In the genomic region with DNA sequence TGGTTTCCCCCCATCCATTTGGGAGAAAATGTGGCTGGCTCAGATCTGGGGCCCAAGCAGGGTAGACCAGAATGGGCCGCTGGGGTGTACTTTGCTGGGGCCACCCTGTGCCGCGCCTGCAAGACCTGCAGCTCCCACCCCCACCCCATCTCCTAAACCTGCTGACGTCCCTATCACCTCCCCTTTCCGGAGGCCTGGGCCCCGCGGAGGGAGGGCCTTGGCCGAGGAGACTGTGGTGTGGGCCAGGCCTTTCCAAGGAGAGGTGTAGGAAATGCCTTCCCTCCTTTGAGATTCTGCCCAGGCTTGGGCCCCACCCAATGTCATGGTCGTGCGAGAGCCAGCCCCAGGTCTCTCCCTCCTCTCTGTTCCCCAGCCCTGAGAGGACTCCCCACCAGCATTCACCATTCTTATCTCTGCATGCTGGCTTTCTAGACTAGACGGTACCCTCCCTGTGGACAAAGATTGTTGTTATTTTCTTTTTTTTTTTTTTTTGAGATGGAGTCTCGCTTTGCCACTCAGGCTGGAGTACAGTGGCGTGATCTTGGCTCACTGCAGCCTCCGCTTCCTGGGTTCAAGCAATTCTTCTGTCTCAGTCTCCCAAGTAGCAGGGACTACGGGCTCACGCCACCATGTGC, we compare ENCODE assay signal across 22 cellular contexts. TPM values are rescaled to one million over a fixed set of nuclear protein-coding genes. Genes with fewer than 3 reads are reported as not detected.
A peak's percentile ranks its signal among the peaks of the same experiment; 100 is the strongest.
DNase-seq lines count a peak whose midpoint lies in the region; ATAC-seq and TF ChIP-seq lines count a peak whose summit lies in the region.
"Had no signal": no experiment of that assay in that cellular context is flagged by ENCODE, and none has a peak within 500 bp of the region (broad histone marks: within the 10 kb centered on the region; RNA-seq: fewer than 3 reads in every experiment).

No MANE protein-coding gene starts in this region.

- DNase-seq in mammary epithelial cell (no peak), MCF 10A (ENCODE audit: unreplicated experiment) (no peak), endodermal cell (peak; percentile 80), mesothelial cell of epicardium (ENCODE audit: low spot score in 2 of 2, unreplicated experiment in 2 of 2) (no peak), T-helper 9 cell (no peak), GM19240 (ENCODE audit: insufficient read length, low spot score) (no peak), NCI-H146 (lab: John Stamatoyannopoulos, UW) (no peak)
- DNase-seq: activated CD4-positive, alpha-beta T cell treated with anti-CD3 and anti-CD28 coated beads, Interleukin-2, amount 50 U/mL, for 1 hour; activated CD8-positive, alpha-beta memory T cell treated with anti-CD3 and anti-CD28 coated beads, Interleukin-2, amount 50 U/mL, for 4 hours; adrenal gland; COR-L47; NCI-H774; SHP77; stimulated activated CD4-positive, alpha-beta T cell treated with anti-CD3 and anti-CD28 coated beads, Interleukin-2, amount 100 ng/mL, for 48 hours had no signal

- H3K27me3 ChIP-seq in mammary epithelial cell (ENCODE audit: insufficient read depth, low read length) (no peaks in the 10 kb centered on the region), endodermal cell (ENCODE audit: control insufficient read depth, insufficient read depth, low read length, poor library complexity, severe bottlenecking) (no peaks in the 10 kb centered on the region)
- H3K27me3 ChIP-seq: adrenal gland, dorsolateral prefrontal cortex had no signal

- CTCF ChIA-PET in mammary epithelial cell (lab: Charles Lee; ENCODE audit: low non-redundant PET) (no interaction called here), MCF 10A (lab: Yijun Ruan, JAX) (interaction anchor here (1.8 to 4.6 kb wide), 2 partner anchors 15 to 48 kb away, joined by 4 to 38 read pairs; no protein-coding TSS in a partner anchor)

- no peak for ATAC-seq in HG02870 (IDR thresholded peaks at IDR 0.05; ENCODE audit: unreplicated experiment)

- no peaks in the 10 kb centered on the region for H4K20me1 ChIP-seq in mammary epithelial cell (ENCODE audit: insufficient read depth, low read length)

- H3K27me3 Mint-ChIP-seq in MCF 10A (ENCODE audit: insufficient read depth, unreplicated experiment) = no peaks in the 10 kb centered on the region
- peaks cover 6% of the 10 kb centered on the region for H3K27me3 Mint-ChIP-seq in endodermal cell (ENCODE audit: insufficient read depth)
- H3K27me3 Mint-ChIP-seq in mesothelial cell of epicardium (ENCODE audit: low read depth) = peaks cover 1% of the 10 kb centered on the region

- H3K36me3 Mint-ChIP-seq in MCF 10A (ENCODE audit: insufficient read depth, unreplicated experiment) (no peaks in the 10 kb centered on the region), endodermal cell (ENCODE audit: low read depth) (no peaks in the 10 kb centered on the region), mesothelial cell of epicardium (no peaks in the 10 kb centered on the region)

- WGBS in mammary epithelial cell (ENCODE audit: low coverage, missing lambda C conversion rate) = 53% methylated on average over 11 of the region's 16 CpGs
- 79 to 92% methylated on average over 2 to 16 of the region's 16 CpGs for WGBS in endodermal cell (ENCODE audit: insufficient coverage in 1 of 2, insufficient read length in 1 of 2), 2 experiments

- intact Hi-C loops in mammary epithelial cell (cut with micrococcal nuclease) = no loop called here
- intact Hi-C loops in MCF 10A (cut with micrococcal nuclease) = no loop called here

- H3K36me3 ChIP-seq in mammary epithelial cell (ENCODE audit: insufficient read depth, low read length) = no peaks in the 10 kb centered on the region
- H3K36me3 ChIP-seq in endodermal cell (ENCODE audit: control insufficient read depth, insufficient read depth, low read length) = no peaks in the 10 kb centered on the region
- H3K36me3 ChIP-seq: adrenal gland, prostate gland had no signal

- H3K4me3 ChIP-seq in mammary epithelial cell (replicated peaks in 1 of 3; ENCODE audit: insufficient read depth in 1 of 3, low read depth in 2 of 3, low read length in 3 of 3) (no peak overlapping the region), endodermal cell (ENCODE audit: low read length) (no peak overlapping the region)
- H3K4me3 ChIP-seq: adrenal gland, dorsolateral prefrontal cortex, prostate gland, smooth muscle cell had no signal

- POLR2A ChIA-PET in MCF 10A (lab: Yijun Ruan, JAX) = no interaction called here

- in situ Hi-C loops in mammary epithelial cell (cut with MboI; ENCODE audit: low sequenced_read_pairs in 2 of 2) = loop anchor here in 1 of 2 donors (25.0 kb wide), 1 partner anchor 331 kb away; a partner anchor contains a TSS

- H3K4me1 ChIP-seq in mammary epithelial cell (ENCODE audit: insufficient read depth, low read length) (no peaks in the 10 kb centered on the region), endodermal cell (ENCODE audit: control insufficient read depth, insufficient read depth, low read length) (peaks cover 3% of the 10 kb centered on the region)
- H3K4me1 ChIP-seq: adrenal gland, prostate gland had no signal

- BruUV-seq in mammary epithelial cell (replicated peaks; lab: Mats Ljungman, UMichigan) (no TSS peak), MCF 10A (replicated peaks; lab: Mats Ljungman, UMichigan) (no TSS peak)

- no peak overlapping the region for H3K27ac Mint-ChIP-seq in MCF 10A (ENCODE audit: low read depth, unreplicated experiment)
- no peak overlapping the region for H3K27ac Mint-ChIP-seq in endodermal cell
- peak overlapping the region; percentile 76 for H3K27ac Mint-ChIP-seq in mesothelial cell of epicardium

- H3K9me3 ChIP-seq in mammary epithelial cell (replicated peaks; ENCODE audit: insufficient read depth, low read length) (no peaks in the 10 kb centered on the region), endodermal cell (ENCODE audit: control insufficient read depth, low read length) (no peaks in the 10 kb centered on the region)
- H3K9me3 ChIP-seq: adrenal gland, prostate gland had no signal

- dilution Hi-C loops in mammary epithelial cell (cut with HindIII; ENCODE audit: low sequenced_read_pairs) = no loop called here

- no peak overlapping the region for H3K4me3 Mint-ChIP-seq in MCF 10A (ENCODE audit: unreplicated experiment)
- H3K4me3 Mint-ChIP-seq in endodermal cell = no peak overlapping the region
- no peak overlapping the region for H3K4me3 Mint-ChIP-seq in mesothelial cell of epicardium

- H3K9me3 Mint-ChIP-seq in MCF 10A (ENCODE audit: unreplicated experiment) (no peaks in the 10 kb centered on the region), endodermal cell (no peaks in the 10 kb centered on the region), mesothelial cell of epicardium (no peaks in the 10 kb centered on the region)

- H3K27ac ChIP-seq in mammary epithelial cell (ENCODE audit: insufficient read depth, low read depth, low read length) (no peak overlapping the region), endodermal cell (ENCODE audit: low read depth, low read length) (peak overlapping the region; percentile 84)
- H3K27ac ChIP-seq: dorsolateral prefrontal cortex, epithelial cell of prostate, prostate gland had no signal

- no peaks in the 10 kb centered on the region for H3K79me2 ChIP-seq in mammary epithelial cell (ENCODE audit: insufficient read depth, low read length)

- peak overlapping the region; percentile 35 for H2AFZ ChIP-seq in mammary epithelial cell (ENCODE audit: low read depth, low read length)

- H3K4me1 Mint-ChIP-seq in MCF 10A (ENCODE audit: insufficient read depth, unreplicated experiment) (no peaks in the 10 kb centered on the region), endodermal cell (peaks cover 43% of the 10 kb centered on the region), mesothelial cell of epicardium (peaks cover 60% of the 10 kb centered on the region)

- no peak overlapping the region for H3K4me2 ChIP-seq in mammary epithelial cell (ENCODE audit: insufficient read depth, low read depth, low read length)
- H3K4me2 ChIP-seq: smooth muscle cell had no signal

- H3K9ac ChIP-seq in mammary epithelial cell (ENCODE audit: insufficient read depth, low read length) (no peak overlapping the region), endodermal cell (ENCODE audit: extremely low read depth, low read length, poor library complexity, severe bottlenecking) (no peak overlapping the region)

- TF ChIP-seq CTCF in mammary epithelial cell (conservative IDR thresholded peaks at IDR 0.05 in 1 of 2, IDR thresholded peaks at IDR 0.05 in 1 of 2; ENCODE audit: extremely low read depth in 1 of 2, insufficient read depth in 1 of 2, low read depth in 1 of 2, low read length in 2 of 2) (no peak), MCF 10A (IDR thresholded peaks at IDR 0.05; ENCODE audit: unreplicated experiment) (no peak), endodermal cell (conservative IDR thresholded peaks at IDR 0.05) (no peak), mesothelial cell of epicardium (IDR thresholded peaks at IDR 0.05; ENCODE audit: unreplicated experiment) (no peak)

RNA-seq across cellular contexts. Expression of a gene that starts 3.8 kb away (rescaled TPM):
- total RNA-seq in mammary epithelial cell = not detected
- not detected for polyA plus RNA-seq in mammary epithelial cell
- not detected for polyA minus RNA-seq in mammary epithelial cell
- total RNA-seq in MCF 10A (2022) = not detected in 2 replicates
- total RNA-seq in endodermal cell = under 1 TPM; 0.29 to 0.35 TPM
- 0.25 TPM for polyA plus RNA-seq in endodermal cell (2013, experiment 1 of 2)
- polyA plus RNA-seq in endodermal cell (2013, experiment 2 of 2) = 0.29 TPM
- total RNA-seq in mesothelial cell of epicardium = 0.42 to 0.68 TPM (median 0.60 TPM) in 3 replicates
- total RNA-seq: A673, smooth muscle cell had no signal
- polyA plus RNA-seq: BJ, neural cell, smooth muscle cell had no signal

RNA-seq across cellular contexts. Expression of a gene that starts 34.6 kb away (rescaled TPM):
- 100 to 1,000 TPM in 1 of 2 donors, 10 to 100 TPM in 1; 51.2 to 149 TPM for total RNA-seq in mammary epithelial cell
- 89.6 TPM for polyA plus RNA-seq in mammary epithelial cell
- 94.4 TPM for polyA minus RNA-seq in mammary epithelial cell
- total RNA-seq in MCF 10A (2022) = 53.1 and 66.0 TPM in 2 replicates
- 10 to 100 TPM; 35.5 to 36.3 TPM for total RNA-seq in endodermal cell
- 45.3 TPM for polyA plus RNA-seq in endodermal cell (2013, experiment 1 of 2)
- polyA plus RNA-seq in endodermal cell (2013, experiment 2 of 2) = 45.3 TPM
- total RNA-seq in mesothelial cell of epicardium = 29.4 to 34.7 TPM (median 32.0 TPM) in 3 replicates
